In genomic region chr15:58361291-58361759, GRCh38 we compare ENCODE assay signal across 9 cellular contexts.
DNase-seq lines count a peak whose midpoint lies in the region; ATAC-seq, FAIRE-seq and TF ChIP-seq lines count a peak whose summit lies in the region.
"Had no signal": no experiment of that assay in that cellular context is flagged by ENCODE, and none has a peak within 500 bp of the region (broad histone marks: within the 10 kb centered on the region; RNA-seq: fewer than 3 reads in every experiment).

No MANE protein-coding gene starts in this region.

- H3K27me3 Mint-ChIP-seq in WTC11 (ENCODE audit: low read depth) = peaks cover 3% of the 10 kb centered on the region; the same call in 1 of the 2 replicates

- H3K4me1 ChIP-seq in osteoblast (ENCODE audit: insufficient read depth, low read length) (peaks cover 16% of the 10 kb centered on the region), kidney (ENCODE audit: control insufficient read depth in 1 of 2, insufficient read depth in 1 of 2, low read depth in 1 of 2, low read length in 2 of 2) (no peaks in the 10 kb centered on the region)

- ATAC-seq in GM21360 (IDR thresholded peaks at IDR 0.05; ENCODE audit: unreplicated experiment) (no peak), GM21423 (IDR thresholded peaks at IDR 0.05; ENCODE audit: unreplicated experiment) (no peak), WTC11 (no peak)

- H3K27me3 ChIP-seq in osteoblast (ENCODE audit: insufficient read depth, low read length) = peaks cover 27% of the 10 kb centered on the region

- peaks cover 15% of the 10 kb centered on the region for H3K4me1 Mint-ChIP-seq in WTC11

- no peak overlapping the region for H3K4me3 Mint-ChIP-seq in WTC11

- no peak overlapping the region for H3K27ac Mint-ChIP-seq in WTC11

- no peaks in the 10 kb centered on the region for H4K20me1 ChIP-seq in osteoblast (ENCODE audit: insufficient read depth, low read length)

- no peak overlapping the region for H3K4me3 ChIP-seq in cardiac fibroblast (replicated peaks in 1 of 2; ENCODE audit: low read depth in 2 of 2, low read length in 2 of 2)
- peak overlapping the region; percentile 9 for H3K4me3 ChIP-seq in osteoblast (ENCODE audit: insufficient read depth, low read length)
- H3K4me3 ChIP-seq in kidney (ENCODE audit: low read length in 2 of 2) = no peak overlapping the region

- DNase-seq in GM03348 (ENCODE audit: low spot score) (peak; percentile 82), NCI-H1436 (lab: John Stamatoyannopoulos, UW) (peak; percentile 45), cardiac fibroblast (ENCODE audit: low read depth in 2 of 2) (peak; percentile 36 to 61), osteoblast (ENCODE audit: insufficient read length, low spot score, missing footprints) (peak; percentile 86), WTC11 (ENCODE audit: low spot score) (no peak), kidney (no peak)
- DNase-seq: activated CD4-positive, alpha-beta T cell treated with anti-CD3 and anti-CD28 coated beads, Interleukin-2, amount 50 U/mL, for 1 hour had no signal

- peak overlapping the region; percentile 77 for H3K4me2 ChIP-seq in osteoblast (ENCODE audit: insufficient read depth, low read length)

- H3K9me3 Mint-ChIP-seq in WTC11 = peaks cover 21% of the 10 kb centered on the region

- intact Hi-C loops in kidney (cut with DNase I) = no loop called here

- POLR2A ChIA-PET in WTC11 (lab: Charles Lee) = no interaction called here

- H3K9me3 ChIP-seq in osteoblast (ENCODE audit: low read depth, low read length) = no peaks in the 10 kb centered on the region
- H3K9me3 ChIP-seq in kidney (ENCODE audit: control insufficient read depth in 1 of 2, low read length in 2 of 2) = no peaks in the 10 kb centered on the region

- H2AFZ ChIP-seq in osteoblast (ENCODE audit: low read length) = peak overlapping the region; percentile 72

- no peak for FAIRE-seq in kidney (lab: Jason Lieb, UNC)

- no peak overlapping the region for H3K27ac ChIP-seq in osteoblast (ENCODE audit: low read depth, low read length)
- H3K27ac ChIP-seq in kidney (ENCODE audit: low read depth in 2 of 2, low read length in 2 of 2) = no peak overlapping the region

- H3K79me2 ChIP-seq in osteoblast (ENCODE audit: insufficient read depth, low read length) = no peaks in the 10 kb centered on the region

- H3K36me3 ChIP-seq in osteoblast (ENCODE audit: insufficient read depth, low read length) (no peaks in the 10 kb centered on the region), kidney (ENCODE audit: control insufficient read depth in 1 of 2, insufficient read depth in 2 of 2, low read length in 2 of 2) (no peaks in the 10 kb centered on the region)

- H3K36me3 Mint-ChIP-seq in WTC11 = no peaks in the 10 kb centered on the region; the same call in 1 of the 2 replicates

- no peak for TF ChIP-seq CTCF in cardiac fibroblast (IDR thresholded peaks at IDR 0.05; ENCODE audit: low read depth, low read length)
- no peak for TF ChIP-seq CTCF in osteoblast (IDR thresholded peaks at IDR 0.05; ENCODE audit: extremely low read depth, low read depth, low read length)
- TF ChIP-seq CTCF in WTC11 (IDR thresholded peaks at IDR 0.05) = no peak
- no peak for TF ChIP-seq CTCF in kidney (IDR thresholded peaks at IDR 0.05; ENCODE audit: borderline replicate concordance, extremely low read depth, insufficient read depth)

- no peak overlapping the region for H3K9ac ChIP-seq in kidney (ENCODE audit: low read length in 2 of 2)

- CTCF ChIA-PET in WTC11 (lab: Charles Lee) = no interaction called here

TF ChIP-seq in WTC11, 78 proteins besides CTCF, POLR2A, EP300 and RAD21:
- no peak for TF ChIP-seq ERG (CRISPR knock-in tag; IDR thresholded peaks at IDR 0.05)
- no peak for TF ChIP-seq ARID4B (CRISPR knock-in tag; IDR thresholded peaks at IDR 0.05; ENCODE audit: borderline replicate concordance)
- TF ChIP-seq ZNF423 (CRISPR knock-in tag; IDR thresholded peaks at IDR 0.05) = no peak
- TF ChIP-seq STAT6 (CRISPR knock-in tag; conservative IDR thresholded peaks at IDR 0.05; ENCODE audit: low read depth) = no peak
- TF ChIP-seq ZNF121 (CRISPR knock-in tag; IDR thresholded peaks at IDR 0.05) = no peak

Comparison
In these comparisons a context has a peak if more than half of its experiments do, and no peak if none do; other contexts are left out.
1. DNase-seq: peak in GM03348 (single experiment), NCI-H1436 (single experiment), cardiac fibroblast (2 of 2) and osteoblast (single experiment); none in WTC11 (single experiment) and kidney (single experiment).